Comparison of ENCODE assay signal across 1 cellular context in genomic region chr11:74366576-74366975, GRCh38.
TF ChIP-seq lines count a peak whose summit lies in the region.

No MANE protein-coding gene starts in this region.

TF ChIP-seq in GM23338, 12 proteins besides CTCF, POLR2A, EP300 and RAD21 (continued from another document):
- TF ChIP-seq ZNF462 (CRISPR knock-in tag; IDR thresholded peaks at IDR 0.05) = no peak
- no peak for TF ChIP-seq JUNB (IDR thresholded peaks at IDR 0.05; ENCODE audit: unreplicated experiment)
- TF ChIP-seq EZH2 (IDR thresholded peaks at IDR 0.05; ENCODE audit: low read depth, unreplicated experiment) = no peak
- TF ChIP-seq REST (IDR thresholded peaks at IDR 0.05; ENCODE audit: unreplicated experiment) = no peak
- TF ChIP-seq ZNF331 (CRISPR knock-in tag; IDR thresholded peaks at IDR 0.05; ENCODE audit: low read depth) = no peak
- TF ChIP-seq EZH2phosphoT487 (IDR thresholded peaks at IDR 0.05; ENCODE audit: unreplicated experiment) = no peak
- TF ChIP-seq NANOG (IDR thresholded peaks at IDR 0.05; ENCODE audit: borderline replicate concordance) = no peak
- no peak for TF ChIP-seq ZNF114 (CRISPR knock-in tag; IDR thresholded peaks at IDR 0.05)
- TF ChIP-seq CREB1 (CRISPR knock-in tag; IDR thresholded peaks at IDR 0.05; ENCODE audit: low read depth) = no peak
- no peak for TF ChIP-seq ETS1 (IDR thresholded peaks at IDR 0.05)
